Comparison of ENCODE assay signal across 24 cellular contexts in genomic region chr13:27421101-27421881, GRCh38.
"Had no signal": no experiment of that assay in that cellular context is flagged by ENCODE, and none has a peak within 500 bp of the region (broad histone marks: within the 10 kb centered on the region; RNA-seq: fewer than 3 reads in every experiment).

No MANE protein-coding gene starts in this region.

- FAIRE-seq: endothelial cell of umbilical vein had no signal

- DNase-seq: activated CD4-positive, alpha-beta T cell treated with anti-CD3 and anti-CD28 coated beads for 48 hours; activated CD4-positive, alpha-beta T cell treated with anti-CD3 and anti-CD28 coated beads, Interleukin-2, amount 50 U/mL, for 48 hours; activated CD8-positive, alpha-beta memory T cell treated with anti-CD3 and anti-CD28 coated beads, Interleukin-2, amount 50 U/mL, for 4 hours; activated gamma-delta T cell; activated T-cell treated with anti-CD3 and anti-CD28 coated beads, Interleukin-2, amount 50 U/mL, for 1 hour; cortex of kidney; foreskin keratinocyte; glutamatergic neuron; islet precursor cell; left ventricle myocardium inferior; mucosa of descending colon; stimulated activated CD4-positive, alpha-beta T cell treated with anti-CD3 and anti-CD28 coated beads, Interleukin-1b, Interleukin-23, amount 100 ng/mL, for 48 hours; stimulated activated CD4-positive, alpha-beta T cell treated with anti-CD3 and anti-CD28 coated beads, Interleukin-4, amount 100 ng/mL, for 4 hours; stimulated activated CD8-positive, alpha-beta memory T cell treated with anti-CD3 and anti-CD28 coated beads, Interleukin-4, amount 100 ng/mL, for 48 hours; stimulated activated naive B cell treated with anti-CD40 and anti-IgM and Interleukin-4, amounts not matched to agents 10 μg/mL and 1 μg/mL and 100 μg/mL, for 72 hours; SW 1271; T-helper 9 cell; tibial artery; WERI-Rb-1 had no signal

- H3K9me3 Mint-ChIP-seq: activated T-helper 1 cell treated with anti-CD3 and anti-CD28 coated beads, Interleukin-12 subunit alpha, Interleukin-12 subunit beta, Interleukin-2, Interleukin-4 antibody, amounts not matched to agents 30 ng/mL and 10 ng/mL and 1 ng/mL, durations not matched to agents 14 hours and 24 hours and 36 hours; brain; T-helper 1 cell treated with Interleukin-12 subunit alpha and Interleukin-12 subunit beta and Interleukin-4 antibody, amounts not matched to agents 30 μg/mL and 1 μg/mL, for 36 hours had no signal

- H3K27me3 Mint-ChIP-seq: activated naive CD8-positive, alpha-beta T cell; brain; stimulated activated naive B cell treated with anti-CD40 and anti-IgM and Interleukin-4, amounts not matched to agents 10 μg/mL and 1 μg/mL and 100 μg/mL, for 72 hours had no signal

- H3K27ac Mint-ChIP-seq: activated naive CD8-positive, alpha-beta T cell; brain; stimulated activated naive B cell treated with anti-CD40 and anti-IgM and Interleukin-4, amounts not matched to agents 10 μg/mL and 1 μg/mL and 100 μg/mL, for 72 hours; T-helper 1 cell treated with Interleukin-12 subunit alpha and Interleukin-12 subunit beta and Interleukin-4 antibody, amounts not matched to agents 30 μg/mL and 1 μg/mL, for 36 hours had no signal

- H3K36me3 Mint-ChIP-seq: brain had no signal

- H3K4me3 Mint-ChIP-seq: activated naive CD8-positive, alpha-beta T cell; activated T-helper 1 cell treated with anti-CD3 and anti-CD28 coated beads, Interleukin-12 subunit alpha, Interleukin-12 subunit beta, Interleukin-2, Interleukin-4 antibody, amounts not matched to agents 30 ng/mL and 10 ng/mL and 1 ng/mL, durations not matched to agents 14 hours and 24 hours and 36 hours; stimulated activated naive B cell treated with anti-CD40 and anti-IgM and Interleukin-4, amounts not matched to agents 10 μg/mL and 1 μg/mL and 100 μg/mL, for 72 hours had no signal
